Comparison of ENCODE assay signal across 26 cellular contexts in genomic region chr7:117800841-117801240, GRCh38.
"Had no signal": no experiment of that assay in that cellular context is flagged by ENCODE, and none has a peak within 500 bp of the region (broad histone marks: within the 10 kb centered on the region; RNA-seq: fewer than 3 reads in every experiment).

No MANE protein-coding gene starts in this region.

- H3K4me1 Mint-ChIP-seq: memory B cell; naive B cell; stimulated activated naive B cell treated with anti-CD40 and anti-IgM and Interleukin-4, amounts not matched to agents 10 μg/mL and 1 μg/mL and 100 μg/mL, for 72 hours; stimulated activated naive CD8-positive, alpha-beta T cell treated with anti-CD3 and anti-CD28 coated beads, Interleukin-15, amount 100 ng/mL, for 72 hours had no signal

- H3K9me3 ChIP-seq: left ventricle myocardium inferior, lower lobe of right lung, psoas muscle, sigmoid colon, thoracic aorta, uterus had no signal

- H3K4me2 ChIP-seq: hepatocyte had no signal

- DNase-seq: dorsolateral prefrontal cortex; effector CD8-positive, alpha-beta T cell; foreskin melanocyte; head of caudate nucleus; kidney; left cardiac atrium; left ventricle myocardium inferior; lower lobe of right lung; midbrain; naive B cell; nephron progenitor cell; psoas muscle; sigmoid colon; stimulated activated CD4-positive, alpha-beta T cell treated with anti-CD3 and anti-CD28 coated beads, Interleukin-2, amount 100 ng/mL, for 24 hours; stimulated activated CD4-positive, alpha-beta T cell treated with anti-CD3 and anti-CD28 coated beads, Interleukin-4, amount 100 ng/mL, for 4 hours; stimulated activated naive B cell treated with anti-CD40 and anti-IgM and Interleukin-4, amounts not matched to agents 10 μg/mL and 1 μg/mL and 100 μg/mL, for 72 hours; stimulated activated naive CD8-positive, alpha-beta T cell treated with anti-CD3 and anti-CD28 coated beads, Interleukin-15, amount 100 ng/mL, for 72 hours; substantia nigra; trophoblast cell; uterus had no signal

- H3K4me1 ChIP-seq: left ventricle myocardium inferior, lower lobe of right lung, parathyroid adenoma, psoas muscle, sigmoid colon had no signal

- H3K79me2 ChIP-seq: hepatocyte had no signal

- H3K4me3 Mint-ChIP-seq: memory B cell; naive B cell; nephron progenitor cell; stimulated activated naive B cell treated with anti-CD40 and anti-IgM and Interleukin-4, amounts not matched to agents 10 μg/mL and 1 μg/mL and 100 μg/mL, for 72 hours; stimulated activated naive CD8-positive, alpha-beta T cell treated with anti-CD3 and anti-CD28 coated beads, Interleukin-15, amount 100 ng/mL, for 72 hours had no signal

- H3K36me3 Mint-ChIP-seq: memory B cell; naive B cell; stimulated activated naive B cell treated with anti-CD40 and anti-IgM and Interleukin-4, amounts not matched to agents 10 μg/mL and 1 μg/mL and 100 μg/mL, for 72 hours had no signal

- H3K27me3 Mint-ChIP-seq: stimulated activated naive B cell treated with anti-CD40 and anti-IgM and Interleukin-4, amounts not matched to agents 10 μg/mL and 1 μg/mL and 100 μg/mL, for 72 hours had no signal

- H3K9ac ChIP-seq: parathyroid adenoma had no signal

- H3K36me3 ChIP-seq: left ventricle myocardium inferior, lower lobe of right lung, sigmoid colon, thoracic aorta, uterus had no signal

- H3K27ac Mint-ChIP-seq: memory B cell; naive B cell; nephron progenitor cell; stimulated activated naive B cell treated with anti-CD40 and anti-IgM and Interleukin-4, amounts not matched to agents 10 μg/mL and 1 μg/mL and 100 μg/mL, for 72 hours; stimulated activated naive CD8-positive, alpha-beta T cell treated with anti-CD3 and anti-CD28 coated beads, Interleukin-15, amount 100 ng/mL, for 72 hours had no signal

- H3K27ac ChIP-seq: coronary artery, dorsolateral prefrontal cortex, hepatocyte, left ventricle myocardium inferior, lower lobe of right lung, parathyroid adenoma, psoas muscle, sigmoid colon, skin epidermis, thoracic aorta, uterus had no signal

- H3K4me3 ChIP-seq: coronary artery, dorsolateral prefrontal cortex, hepatocyte, left ventricle myocardium inferior, lower lobe of right lung, psoas muscle, sigmoid colon, skin epidermis, thoracic aorta, uterus had no signal

- H3K27me3 ChIP-seq: dorsolateral prefrontal cortex, hepatocyte, sigmoid colon, uterus had no signal

- ATAC-seq: left cardiac atrium; lower lobe of right lung; psoas muscle; stimulated activated naive B cell treated with anti-CD40 and anti-IgM and Interleukin-4, amounts not matched to agents 10 μg/mL and 1 μg/mL and 100 μg/mL, for 72 hours; stimulated activated naive CD8-positive, alpha-beta T cell treated with anti-CD3 and anti-CD28 coated beads, Interleukin-15, amount 100 ng/mL, for 72 hours had no signal

- H3K9me3 Mint-ChIP-seq: memory B cell; nephron progenitor cell; stimulated activated naive B cell treated with anti-CD40 and anti-IgM and Interleukin-4, amounts not matched to agents 10 μg/mL and 1 μg/mL and 100 μg/mL, for 72 hours; stimulated activated naive CD8-positive, alpha-beta T cell treated with anti-CD3 and anti-CD28 coated beads, Interleukin-15, amount 100 ng/mL, for 72 hours had no signal

- H2AFZ ChIP-seq: hepatocyte, parathyroid adenoma had no signal
